ENCODE assay signal across 34 cellular contexts in the genomic region with DNA sequence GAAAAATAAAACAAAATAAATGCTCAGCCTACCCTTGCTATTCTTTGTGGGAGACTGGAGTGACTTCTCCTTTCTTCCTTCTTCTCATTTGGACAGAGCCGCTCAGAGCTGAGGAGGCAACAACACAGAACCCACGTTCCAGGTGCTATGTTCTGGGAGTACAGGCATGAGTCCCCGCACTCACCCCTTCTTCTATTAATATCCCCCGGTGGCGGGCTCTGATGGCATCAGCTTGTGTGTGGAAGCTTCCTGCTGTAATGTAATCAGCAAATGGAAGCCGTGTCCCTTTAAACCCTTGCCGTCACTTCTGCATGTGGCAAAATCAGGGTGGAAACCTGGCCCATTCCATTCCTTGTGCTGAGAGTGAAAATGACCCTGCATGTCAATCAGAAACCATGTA.
"Had no signal": no experiment of that assay in that cellular context is flagged by ENCODE, and none has a peak within 500 bp of the region (broad histone marks: within the 10 kb centered on the region; RNA-seq: fewer than 3 reads in every experiment).

No MANE protein-coding gene starts in this region.

- H3K9me3 ChIP-seq: MG63 had no signal

- DNase-seq: Karpas-422, Kasumi-1, MG63, MM.1S, MV-4-11, NCI-H1048, NCI-H1092, NCI-H1092 treated with DMSO at 0.1 percent for 48 hours, NCI-H1105, NCI-H1105 treated with DMSO at 0.1 percent for 48 hours, NCI-H1417, NCI-H1417 treated with DMSO at 0.1 percent for 48 hours, NCI-H1436, NCI-H1436 treated with DMSO at 0.1 percent for 48 hours, NCI-H146, NCI-H1694, NCI-H1694 treated with DMSO at 0.1 percent for 48 hours, NCI-H187, NCI-H187 treated with DMSO at 0.1 percent for 48 hours, NCI-H1930, NCI-H2029, NCI-H2029 treated with DMSO at 0.1 percent for 48 hours, NCI-H2081, NCI-H2081 treated with DMSO at 0.1 percent for 48 hours, NCI-H2107, NCI-H2171, NCI-H2171 treated with DMSO at 0.1 percent for 48 hours, NCI-H2227 treated with DMSO at 0.1 percent for 48 hours, NCI-H226, NCI-H345, NCI-H446, NCI-H446 treated with DMSO at 0.1 percent for 48 hours, NCI-H510A had no signal

- H3K27ac ChIP-seq: KMS-11 had no signal

- H3K36me3 ChIP-seq: MG63 had no signal

- H3K4me3 ChIP-seq: MG63 had no signal

- H3K27me3 ChIP-seq: MG63 had no signal
